In the genomic region with DNA sequence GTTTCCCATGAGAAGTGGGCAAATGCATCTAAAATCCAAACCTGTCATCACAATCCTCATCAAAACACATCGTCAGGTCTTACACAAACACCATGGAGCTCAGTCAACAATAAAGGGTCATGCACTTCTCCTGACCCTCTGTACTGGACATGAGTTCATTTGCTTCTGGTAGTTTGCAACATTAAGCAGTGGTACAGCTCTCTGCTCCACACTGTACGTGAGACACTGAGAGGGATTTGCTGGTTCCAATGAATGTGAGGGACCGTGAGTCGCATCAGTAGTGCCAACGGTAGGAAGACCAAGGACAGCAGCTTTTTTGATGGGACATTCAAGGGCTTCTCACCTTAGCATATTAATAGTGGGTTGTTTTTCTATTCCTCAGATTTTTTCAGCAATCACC, we compare ENCODE assay signal across 18 cellular contexts.
"Had no signal": no experiment of that assay in that cellular context is flagged by ENCODE, and none has a peak within 500 bp of the region (broad histone marks: within the 10 kb centered on the region; RNA-seq: fewer than 3 reads in every experiment).

No MANE protein-coding gene starts in this region.

- H3K36me3 Mint-ChIP-seq: naive thymus-derived CD8-positive, alpha-beta T cell; type B pancreatic cell had no signal

- H3K36me3 ChIP-seq: right atrium auricular region, stomach had no signal

- H3K4me3 ChIP-seq: coronary artery, hepatocyte, right atrium auricular region, stomach had no signal

- H2AFZ ChIP-seq: hepatocyte had no signal

- H3K9me3 Mint-ChIP-seq: naive thymus-derived CD8-positive, alpha-beta T cell; type B pancreatic cell had no signal

- DNase-seq: effector CD4-positive, alpha-beta T cell; endodermal cell; erythroblast; head of caudate nucleus; kidney; left cardiac atrium; naive thymus-derived CD8-positive, alpha-beta T cell; posterior cingulate gyrus; small intestine; stimulated activated CD4-positive, alpha-beta T cell treated with anti-CD3 and anti-CD28 coated beads, Interleukin-12 subunit alpha, Interleukin-12 subunit beta, amount 100 ng/mL, for 4 hours; stimulated activated naive CD4-positive, alpha-beta T cell; stomach; substantia nigra had no signal

- H3K79me2 ChIP-seq: hepatocyte had no signal

- H3K4me2 ChIP-seq: hepatocyte had no signal

- H3K27ac ChIP-seq: coronary artery, foreskin keratinocyte, hepatocyte, right atrium auricular region, stomach had no signal

- H3K4me1 ChIP-seq: foreskin keratinocyte, right atrium auricular region, stomach had no signal

- H3K4me3 Mint-ChIP-seq: endodermal cell; naive thymus-derived CD8-positive, alpha-beta T cell; type B pancreatic cell had no signal

- ATAC-seq: foreskin keratinocyte; left cardiac atrium; naive thymus-derived CD8-positive, alpha-beta T cell had no signal

- H3K9me3 ChIP-seq: right atrium auricular region, stomach had no signal

- H3K27me3 ChIP-seq: foreskin keratinocyte, hepatocyte, right atrium auricular region, stomach had no signal

- H3K27ac Mint-ChIP-seq: endodermal cell; naive thymus-derived CD8-positive, alpha-beta T cell; type B pancreatic cell had no signal
